In genomic region chr12:88945041-88945732, GRCh38 we compare ENCODE assay signal across 14 cellular contexts.
A peak's percentile ranks its signal among the peaks of the same experiment; 100 is the strongest.
DNase-seq lines count a peak whose midpoint lies in the region; ATAC-seq and TF ChIP-seq lines count a peak whose summit lies in the region.
"Had no signal": no experiment of that assay in that cellular context is flagged by ENCODE, and none has a peak within 500 bp of the region (broad histone marks: within the 10 kb centered on the region; RNA-seq: fewer than 3 reads in every experiment).

No MANE protein-coding gene starts in this region.

- no peaks in the 10 kb centered on the region; the same call in 1 of the 2 replicates for H3K36me3 ChIP-seq in Caco-2 (ENCODE audit: control insufficient read depth, insufficient read depth, low read length)
- no peaks in the 10 kb centered on the region for H3K36me3 ChIP-seq in Loucy (ENCODE audit: insufficient read depth, low read length)
- H3K36me3 ChIP-seq in parathyroid adenoma (ENCODE audit: control insufficient read depth, insufficient read depth, low read length), result no peaks in the 10 kb centered on the region
- H3K36me3 ChIP-seq in OCI-LY7 (ENCODE audit: insufficient read depth, low read length), result no peaks in the 10 kb centered on the region

- no peaks in the 10 kb centered on the region for H3K27me3 Mint-ChIP-seq in Caco-2 (ENCODE audit: insufficient read depth, unreplicated experiment)

- H3K9me2 ChIP-seq in Loucy (replicated peaks; ENCODE audit: low read depth, low read length) (no peaks in the 10 kb centered on the region), OCI-LY7 (ENCODE audit: insufficient read depth, low read length) (no peaks in the 10 kb centered on the region)

- no peaks in the 10 kb centered on the region for H3F3A ChIP-seq in Loucy (ENCODE audit: low read depth)

- H3K4me1 ChIP-seq in Caco-2, result peaks cover 42% of the 10 kb centered on the region
- peaks cover 29% of the 10 kb centered on the region for H3K4me1 ChIP-seq in Loucy (ENCODE audit: insufficient read depth, low read length, poor library complexity, severe bottlenecking)
- peaks cover 10% of the 10 kb centered on the region for H3K4me1 ChIP-seq in parathyroid adenoma
- H3K4me1 ChIP-seq in OCI-LY7 (ENCODE audit: insufficient read depth, low read length, poor library complexity, severe bottlenecking), result no peaks in the 10 kb centered on the region

- no peaks in the 10 kb centered on the region for H3K27me3 ChIP-seq in Caco-2 (replicated peaks; ENCODE audit: control insufficient read depth, insufficient read depth, low read length)
- no peaks in the 10 kb centered on the region for H3K27me3 ChIP-seq in Loucy (ENCODE audit: insufficient read depth, low read length, poor library complexity, severe bottlenecking)
- H3K27me3 ChIP-seq in parathyroid adenoma (ENCODE audit: control insufficient read depth, insufficient read depth, low read length), result no peaks in the 10 kb centered on the region

- H3K9ac ChIP-seq in Loucy (ENCODE audit: low read depth, low read length, poor library complexity, severe bottlenecking) (no peak overlapping the region), parathyroid adenoma (no peak overlapping the region)

- POLR2A ChIA-PET in Caco-2 (lab: Charles Lee), result no interaction called here
- POLR2A ChIA-PET in OCI-LY7 (lab: Charles Lee), result no interaction called here

- ATAC-seq in GM19397 (IDR thresholded peaks at IDR 0.05; ENCODE audit: unreplicated experiment) (no peak), GM18520 (IDR thresholded peaks at IDR 0.05; ENCODE audit: unreplicated experiment) (no peak), HG02970 (IDR thresholded peaks at IDR 0.05; ENCODE audit: low FRiP score, unreplicated experiment) (no peak)
- ATAC-seq: K562 had no signal

- DNase-seq in Caco-2 (no peak), epithelial cell of prostate (ENCODE audit: low read depth, low spot score) (no peak), OCI-LY7 (ENCODE audit: low spot score) (no peak)
- DNase-seq: NCI-H1092, NCI-H2081 treated with DMSO at 0.1 percent for 48 hours, NCI-H524, SHP77 treated with DMSO at 0.1 percent for 48 hours had no signal

- H3K36me3 Mint-ChIP-seq in Caco-2 (ENCODE audit: insufficient read depth, unreplicated experiment), result peaks cover 6% of the 10 kb centered on the region

- no peak for TF ChIP-seq CTCF in Caco-2 (IDR thresholded peaks at IDR 0.05; ENCODE audit: insufficient read depth in 1 of 2, low read depth in 1 of 2, low read length in 1 of 2, severe bottlenecking in 1 of 2, unreplicated experiment in 1 of 2)
- TF ChIP-seq CTCF in Loucy (conservative IDR thresholded peaks at IDR 0.05; ENCODE audit: low read length), result no peak
- no peak for TF ChIP-seq CTCF in parathyroid adenoma (IDR thresholded peaks at IDR 0.05)
- no peak for TF ChIP-seq CTCF in OCI-LY7 (conservative IDR thresholded peaks at IDR 0.05; ENCODE audit: low read length)

- H3K79me2 ChIP-seq in Loucy (ENCODE audit: insufficient read depth, low read length) (no peaks in the 10 kb centered on the region), parathyroid adenoma (no peaks in the 10 kb centered on the region), OCI-LY7 (ENCODE audit: insufficient read depth, low read depth, low read length) (no peaks in the 10 kb centered on the region)

- H3K4me2 ChIP-seq in Loucy (ENCODE audit: low read depth, low read length, poor library complexity, severe bottlenecking), result peak overlapping the region; percentile 9
- no peak overlapping the region for H3K4me2 ChIP-seq in parathyroid adenoma (ENCODE audit: low read length)
- no peak overlapping the region for H3K4me2 ChIP-seq in OCI-LY7 (ENCODE audit: low read length)

- BruUV-seq in Caco-2 (replicated peaks; lab: Mats Ljungman, UMichigan) (no TSS peak), OCI-LY7 (replicated peaks; lab: Mats Ljungman, UMichigan) (no TSS peak)

- H4K20me1 ChIP-seq in Loucy (ENCODE audit: insufficient read depth, low read length, poor library complexity, severe bottlenecking) (no peaks in the 10 kb centered on the region), OCI-LY7 (ENCODE audit: insufficient read depth, low read length) (no peaks in the 10 kb centered on the region)

- H2AFZ ChIP-seq in Loucy (ENCODE audit: low read length) (no peak overlapping the region), parathyroid adenoma (peak overlapping the region; percentile 45), OCI-LY7 (ENCODE audit: low read length) (no peak overlapping the region)

- peak overlapping the region; percentile 61 for H3K27ac ChIP-seq in epithelial cell of prostate
- H3K27ac ChIP-seq in parathyroid adenoma, result no peak overlapping the region
- H3K27ac ChIP-seq in OCI-LY7 (ENCODE audit: low read depth, low read length, poor library complexity, severe bottlenecking), result no peak overlapping the region
- H3K27ac ChIP-seq: C4-2B had no signal

- peak overlapping the region; percentile 79 for H3K27ac Mint-ChIP-seq in Caco-2 (ENCODE audit: unreplicated experiment)

- H3K9me3 ChIP-seq in Caco-2 (peaks cover 9% of the 10 kb centered on the region), Loucy (ENCODE audit: insufficient read depth, low read depth, low read length) (no peaks in the 10 kb centered on the region), parathyroid adenoma (ENCODE audit: control insufficient read depth, low read length) (no peaks in the 10 kb centered on the region), OCI-LY7 (ENCODE audit: low read length) (no peaks in the 10 kb centered on the region)

- H3K4me3 ChIP-seq in Caco-2 (ENCODE audit: low read depth, low read length) (no peak overlapping the region), Loucy (ENCODE audit: low read length, poor library complexity, severe bottlenecking) (no peak overlapping the region), parathyroid adenoma (ENCODE audit: low read depth, low read length) (no peak overlapping the region), OCI-LY7 (ENCODE audit: low read depth, low read length, poor library complexity, severe bottlenecking) (no peak overlapping the region)
- H3K4me3 ChIP-seq: K562 had no signal

- CTCF ChIA-PET in Caco-2 (lab: Charles Lee), result no interaction called here
- CTCF ChIA-PET in OCI-LY7 (lab: Charles Lee; ENCODE audit: unreplicated experiment), result no interaction called here

- H3K4me1 Mint-ChIP-seq in Caco-2 (ENCODE audit: low read depth, unreplicated experiment), result peaks cover 56% of the 10 kb centered on the region

- H3K4me3 Mint-ChIP-seq in Caco-2 (ENCODE audit: unreplicated experiment), result peak overlapping the region; percentile 56

- peaks cover 24% of the 10 kb centered on the region for H3K9me3 Mint-ChIP-seq in Caco-2 (ENCODE audit: unreplicated experiment)

- intact Hi-C loops in Caco-2 (cut with micrococcal nuclease; ENCODE audit: unreplicated experiment) (no loop called here), OCI-LY7 (cut with micrococcal nuclease; ENCODE audit: unreplicated experiment) (no loop called here)
